19 cellular contexts compared by ENCODE assay signal in genomic region chr10:1657500-1657899, GRCh38.
DNase-seq lines count a peak whose midpoint lies in the region; ATAC-seq and TF ChIP-seq lines count a peak whose summit lies in the region.
"Had no signal": no experiment of that assay in that cellular context is flagged by ENCODE, and none has a peak within 500 bp of the region (broad histone marks: within the 10 kb centered on the region; RNA-seq: fewer than 3 reads in every experiment).

No MANE protein-coding gene starts in this region.

- H3F3A ChIP-seq in Loucy (ENCODE audit: low read depth): no peaks in the 10 kb centered on the region

- ATAC-seq in HG03565 (IDR thresholded peaks at IDR 0.05; ENCODE audit: unreplicated experiment): no peak
- ATAC-seq in GM21825 (IDR thresholded peaks at IDR 0.05; ENCODE audit: unreplicated experiment): no peak
- ATAC-seq: CD8-positive, alpha-beta T cell had no signal

- H3K4me1 Mint-ChIP-seq in nephron progenitor cell: peaks cover 27% of the 10 kb centered on the region

- no peak overlapping the region for H3K4me3 Mint-ChIP-seq in nephron progenitor cell
- H3K4me3 Mint-ChIP-seq: CD8-positive, alpha-beta T cell had no signal

- H3K9ac ChIP-seq in BLaER1 treated with 17β-estradiol and CSF1 and Interleukin-3, amounts not matched to agents 10 nM and 100 nM: no peak overlapping the region
- no peak overlapping the region for H3K9ac ChIP-seq in Loucy (ENCODE audit: low read depth, low read length, poor library complexity, severe bottlenecking)

- peaks cover 29% of the 10 kb centered on the region for H3K27me3 Mint-ChIP-seq in nephron progenitor cell (ENCODE audit: low read depth, poor library complexity)

- H3K36me3 Mint-ChIP-seq in nephron progenitor cell (ENCODE audit: low read depth): no peaks in the 10 kb centered on the region
- H3K36me3 Mint-ChIP-seq: CD8-positive, alpha-beta T cell had no signal

- H3K27ac Mint-ChIP-seq in nephron progenitor cell: no peak overlapping the region
- H3K27ac Mint-ChIP-seq: CD8-positive, alpha-beta T cell had no signal

- peak; percentile 5 for DNase-seq in foreskin melanocyte
- DNase-seq in nephron progenitor cell: peak; percentile 28
- no peak for DNase-seq in putamen (ENCODE audit: low spot score)
- DNase-seq in NCI-H345 (lab: John Stamatoyannopoulos, UW): no peak
- DNase-seq: C1 segment of cervical spinal cord; CD8-positive, alpha-beta T cell; Karpas-422; NCI-H1694; NCI-H2227 treated with DMSO at 0.1 percent for 48 hours; NCI-H510A treated with DMSO at 0.1 percent for 48 hours; NCI-H748 treated with DMSO at 0.1 percent for 48 hours; PC-9; RPMI8226; SHP77 had no signal

- no peaks in the 10 kb centered on the region for H3K9me2 ChIP-seq in Loucy (replicated peaks; ENCODE audit: low read depth, low read length)

- peaks cover 0 to 8% (median 0%) of the 10 kb centered on the region in 11 experiments; a peak in 1 of 22 replicates for H3K27me3 ChIP-seq in BLaER1 treated with 17β-estradiol and CSF1 and Interleukin-3, amounts not matched to agents 10 nM and 100 nM
- H3K27me3 ChIP-seq in Loucy (ENCODE audit: insufficient read depth, low read length, poor library complexity, severe bottlenecking): peaks cover 9% of the 10 kb centered on the region

- no peak for TF ChIP-seq CTCF in Loucy (conservative IDR thresholded peaks at IDR 0.05; ENCODE audit: low read length)
- TF ChIP-seq CTCF in nephron progenitor cell (IDR thresholded peaks at IDR 0.05): no peak

- H4K20me1 ChIP-seq in BLaER1 treated with 17β-estradiol and CSF1 and Interleukin-3, amounts not matched to agents 10 nM and 100 nM: peaks cover 0 to 14% (median 0%) of the 10 kb centered on the region in 11 experiments; a peak in 2 of 22 replicates
- no peaks in the 10 kb centered on the region for H4K20me1 ChIP-seq in Loucy (ENCODE audit: insufficient read depth, low read length, poor library complexity, severe bottlenecking)

- H3K27ac ChIP-seq in BLaER1 treated with 17β-estradiol and CSF1 and Interleukin-3, amounts not matched to agents 10 nM and 100 nM: no peak overlapping the region
- H3K27ac ChIP-seq: PC-9 had no signal

- H3K36me3 ChIP-seq in BLaER1 treated with 17β-estradiol and CSF1 and Interleukin-3, amounts not matched to agents 10 nM and 100 nM: no peaks in the 10 kb centered on the region
- H3K36me3 ChIP-seq in Loucy (ENCODE audit: insufficient read depth, low read length): no peaks in the 10 kb centered on the region
- H3K36me3 ChIP-seq: HAP-1 had no signal

- H3K9me3 Mint-ChIP-seq in nephron progenitor cell: peaks cover 19% of the 10 kb centered on the region
- H3K9me3 Mint-ChIP-seq: CD8-positive, alpha-beta T cell had no signal

- no peak overlapping the region for H2AFZ ChIP-seq in Loucy (ENCODE audit: low read length)
- H2AFZ ChIP-seq: PC-9 had no signal

- no peaks in the 10 kb centered on the region for H3K79me2 ChIP-seq in Loucy (ENCODE audit: insufficient read depth, low read length)

- peaks cover 13 to 65% (median 52%) of the 10 kb centered on the region in 10 experiments for H3K4me1 ChIP-seq in BLaER1 treated with 17β-estradiol and CSF1 and Interleukin-3, amounts not matched to agents 10 nM and 100 nM
- H3K4me1 ChIP-seq in Loucy (ENCODE audit: insufficient read depth, low read length, poor library complexity, severe bottlenecking): peaks cover 22% of the 10 kb centered on the region
- H3K4me1 ChIP-seq: HAP-1 had no signal

- H3K4me3 ChIP-seq in BLaER1 treated with 17β-estradiol and CSF1 and Interleukin-3, amounts not matched to agents 10 nM and 100 nM: no peak overlapping the region
- no peak overlapping the region for H3K4me3 ChIP-seq in Loucy (ENCODE audit: low read length, poor library complexity, severe bottlenecking)
- H3K4me3 ChIP-seq: HAP-1, PC-9 had no signal

- H3K4me2 ChIP-seq in BLaER1 treated with 17β-estradiol and CSF1 and Interleukin-3, amounts not matched to agents 10 nM and 100 nM: peak overlapping the region in 8 of 11 experiments; percentile 46 to 62 (median 57); a peak in 14 of 22 replicates
- peak overlapping the region; percentile 13 for H3K4me2 ChIP-seq in Loucy (ENCODE audit: low read depth, low read length, poor library complexity, severe bottlenecking)
- H3K4me2 ChIP-seq: PC-9 had no signal

- H3K9me3 ChIP-seq in BLaER1 treated with 17β-estradiol and CSF1 and Interleukin-3, amounts not matched to agents 10 nM and 100 nM (replicated peaks in 1 of 11): no peaks in the 10 kb centered on the region
- no peaks in the 10 kb centered on the region for H3K9me3 ChIP-seq in Loucy (ENCODE audit: insufficient read depth, low read depth, low read length)
- H3K9me3 ChIP-seq: HAP-1 had no signal

Comparison
In these comparisons a context has a peak if more than half of its experiments do, and no peak if none do; other contexts are left out.
1. DNase-seq: peak in foreskin melanocyte (single experiment) and nephron progenitor cell (single experiment); none in putamen (single experiment) and NCI-H345 (single experiment).